Comparison of ENCODE assay signal across 1 cellular context in the genomic region with DNA sequence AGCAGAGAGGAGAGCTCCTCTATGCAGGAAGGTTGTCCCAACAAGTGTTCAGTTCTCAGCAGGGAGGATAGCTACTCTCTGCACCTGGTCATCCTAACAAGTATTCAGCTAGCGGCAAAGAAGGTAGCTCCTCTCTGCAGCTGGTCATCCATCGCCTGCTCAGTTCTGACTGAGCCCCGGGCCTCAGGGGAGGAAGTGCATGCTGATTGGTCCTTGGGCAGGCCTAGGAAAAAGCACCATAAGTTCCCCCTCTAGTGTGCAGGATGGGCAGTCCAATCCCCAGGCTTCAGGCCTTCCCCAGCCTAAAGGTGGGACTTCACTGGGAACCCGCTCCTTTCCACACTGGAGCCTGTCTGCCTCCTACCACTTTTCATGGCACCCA.
TF ChIP-seq lines count a peak whose summit lies in the region.

No MANE protein-coding gene starts in this region.

TF ChIP-seq in K562, 482 proteins besides CTCF, POLR2A, EP300 and RAD21:
- TF ChIP-seq ZNF766 (CRISPR knock-in tag; conservative IDR thresholded peaks at IDR 0.05) (no peak), JUND (IDR thresholded peaks at IDR 0.05; ENCODE audit: borderline replicate concordance, low read depth, low read length) (no peak), JUND (tag; IDR thresholded peaks at IDR 0.05; ENCODE audit: borderline replicate concordance, low read depth, low read length) (no peak), SPI1 (IDR thresholded peaks at IDR 0.05; ENCODE audit: borderline replicate concordance, low read depth, low read length) (peak; percentile 54; the same call in 1 of the 2 replicates)
- TF ChIP-seq, protein P1, sequence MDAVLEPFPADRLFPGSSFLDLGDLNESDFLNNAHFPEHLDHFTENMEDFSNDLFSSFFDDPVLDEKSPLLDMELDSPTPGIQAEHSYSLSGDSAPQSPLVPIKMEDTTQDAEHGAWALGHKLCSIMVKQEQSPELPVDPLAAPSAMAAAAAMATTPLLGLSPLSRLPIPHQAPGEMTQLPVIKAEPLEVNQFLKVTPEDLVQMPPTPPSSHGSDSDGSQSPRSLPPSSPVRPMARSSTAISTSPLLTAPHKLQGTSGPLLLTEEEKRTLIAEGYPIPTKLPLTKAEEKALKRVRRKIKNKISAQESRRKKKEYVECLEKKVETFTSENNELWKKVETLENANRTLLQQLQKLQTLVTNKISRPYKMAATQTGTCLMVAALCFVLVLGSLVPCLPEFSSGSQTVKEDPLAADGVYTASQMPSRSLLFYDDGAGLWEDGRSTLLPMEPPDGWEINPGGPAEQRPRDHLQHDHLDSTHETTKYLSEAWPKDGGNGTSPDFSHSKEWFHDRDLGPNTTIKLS (IDR thresholded peaks at IDR 0.05; ENCODE audit: borderline replicate concordance, low read depth): no peak
